Comparison of ENCODE assay signal across 14 cellular contexts in the genomic region with DNA sequence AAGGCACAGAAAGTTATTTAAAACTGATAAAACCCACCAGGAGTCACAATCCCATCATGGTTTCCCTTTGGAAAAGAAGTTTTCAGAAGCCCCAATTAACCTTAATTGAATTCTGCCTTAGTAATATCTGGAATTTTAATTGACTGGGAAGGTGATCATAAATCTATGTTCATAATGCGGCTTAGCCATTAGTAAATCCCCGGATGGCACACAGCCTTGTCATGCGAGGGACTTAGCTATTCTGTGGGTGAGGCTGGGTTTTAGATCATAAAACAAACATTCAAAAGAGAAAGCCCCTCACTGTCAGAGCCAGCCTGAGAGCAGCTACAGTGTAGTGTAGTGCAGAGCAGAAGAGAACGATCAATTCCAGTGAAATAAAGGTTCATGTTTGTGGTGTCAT.
A peak's percentile ranks its signal among the peaks of the same experiment; 100 is the strongest.
DNase-seq lines count a peak whose midpoint lies in the region; ATAC-seq, FAIRE-seq and TF ChIP-seq lines count a peak whose summit lies in the region.
"Had no signal": no experiment of that assay in that cellular context is flagged by ENCODE, and none has a peak within 500 bp of the region (broad histone marks: within the 10 kb centered on the region; RNA-seq: fewer than 3 reads in every experiment).

No MANE protein-coding gene starts in this region.

- H3K18ac ChIP-seq in H1 (ENCODE audit: extremely low read depth, low read length) = peak overlapping the region; percentile 63; the same call in 1 of the 2 replicates

- H3K9ac ChIP-seq in HUES48 (ENCODE audit: low read depth, low read length) (0 out of 2 replicates have a peak overlapping the region, but pooled peaks have one; percentile 12), H1 (replicated peaks in 1 of 4; ENCODE audit: extremely low read depth in 1 of 4, low read depth in 3 of 4, low read length in 3 of 4) (no peak overlapping the region), skeletal muscle satellite cell (ENCODE audit: low read depth, low read length) (peak overlapping the region; percentile 56)

- no peaks in the 10 kb centered on the region for H3K79me1 ChIP-seq in H1 (ENCODE audit: low read depth, low read length)

- no peak overlapping the region for H2AK5ac ChIP-seq in H1 (ENCODE audit: low read depth, low read length)

- H2BK20ac ChIP-seq in H1 (ENCODE audit: low read length) = no peak overlapping the region

- no peak overlapping the region for H4K5ac ChIP-seq in H1 (ENCODE audit: insufficient read length, low read depth, low read length)

- H3K79me2 ChIP-seq in H1 (ENCODE audit: control insufficient read depth in 1 of 2, insufficient read depth in 2 of 2, low read length in 2 of 2) = no peaks in the 10 kb centered on the region

- CTCF ChIA-PET in H1 (lab: Charles Lee; ENCODE audit: partially characterized antibody) = interaction anchor here (0.6 kb wide), 1 partner anchor 14 kb away, joined by 3 read pairs; no protein-coding TSS in a partner anchor

- TF ChIP-seq RAD21 in H1 (IDR thresholded peaks at IDR 0.05 in 1 of 2, conservative IDR thresholded peaks at IDR 0.05 in 1 of 2; ENCODE audit: low read depth in 2 of 2, low read length in 2 of 2) = no peak

- H3K27me3 ChIP-seq in HUES48 (ENCODE audit: control insufficient read depth, insufficient read depth, low read length) (no peaks in the 10 kb centered on the region), H1 (replicated peaks in 1 of 4; ENCODE audit: control insufficient read depth in 3 of 4, extremely low read depth in 1 of 4, insufficient read depth in 3 of 4, low read length in 3 of 4) (no peaks in the 10 kb centered on the region), skeletal muscle satellite cell (ENCODE audit: control insufficient read depth, insufficient read depth, low read length) (no peaks in the 10 kb centered on the region)
- H3K27me3 ChIP-seq: breast epithelium, Peyer's patch, suprapubic skin had no signal

- H2BK5ac ChIP-seq in H1 (ENCODE audit: low read depth, low read length) = no peak overlapping the region

- POLR2A ChIA-PET in H1 (lab: Charles Lee; ENCODE audit: partially characterized antibody) = no interaction called here

- H2AFZ ChIP-seq in H1 (ENCODE audit: low read length) = no peak overlapping the region

- H2BK15ac ChIP-seq in H1 (ENCODE audit: low read length) = no peak overlapping the region

- H3K23me2 ChIP-seq in H1 (ENCODE audit: low read depth, low read length) = no peaks in the 10 kb centered on the region

- H3K56ac ChIP-seq in H1 (replicated peaks; ENCODE audit: insufficient read length, low read depth, low read length) = no peak overlapping the region

- no peak overlapping the region for H3K14ac ChIP-seq in H1 (ENCODE audit: insufficient read length)

- TF ChIP-seq EP300 in H1 (IDR thresholded peaks at IDR 0.05; ENCODE audit: borderline replicate concordance in 1 of 2, low read depth in 2 of 2, low read length in 2 of 2) = no peak

- TF ChIP-seq POLR2A in H1 (IDR thresholded peaks at IDR 0.05; ENCODE audit: control extremely low read depth in 1 of 2, low read depth in 2 of 2, low read length in 2 of 2) = no peak

- H3K4me1 ChIP-seq in HUES48 (ENCODE audit: control insufficient read depth, insufficient read depth, low read length) (peaks cover 20% of the 10 kb centered on the region), H1 (replicated peaks in 1 of 4; ENCODE audit: control insufficient read depth in 3 of 4, insufficient read depth in 4 of 4, low read length in 3 of 4) (peaks cover 3 to 13% (median 9%) of the 10 kb centered on the region in 4 experiments; a peak in 5 of 7 replicates), skeletal muscle satellite cell (ENCODE audit: control insufficient read depth, insufficient read depth, low read length) (peaks cover 24% of the 10 kb centered on the region)
- H3K4me1 ChIP-seq: breast epithelium, Peyer's patch had no signal

- H3K4me3 ChIP-seq in HUES48 (ENCODE audit: low read depth, low read length) (no peak overlapping the region), H1 (ENCODE audit: extremely low read depth in 1 of 4, insufficient read depth in 2 of 4, low read depth in 3 of 4, low read length in 4 of 4) (no peak overlapping the region), skeletal muscle satellite cell (ENCODE audit: low read length) (peak overlapping the region; percentile 41)
- H3K4me3 ChIP-seq: breast epithelium, Peyer's patch, suprapubic skin had no signal

- no peak overlapping the region for H3K27ac ChIP-seq in HUES48 (ENCODE audit: low read depth, low read length)
- no peak overlapping the region for H3K27ac ChIP-seq in H1 (ENCODE audit: low read depth, low read length)
- H3K27ac ChIP-seq: breast epithelium, Peyer's patch, suprapubic skin had no signal

- no peak for ATAC-seq in GM18502 (IDR thresholded peaks at IDR 0.05; ENCODE audit: poor library complexity, unreplicated experiment)
- ATAC-seq in Right ventricle myocardium superior (ENCODE audit: poor library complexity) = no peak
- ATAC-seq: CD8-positive, alpha-beta T cell had no signal

- no peak for TF ChIP-seq CTCF in H1 (IDR thresholded peaks at IDR 0.05; ENCODE audit: control extremely low read depth in 1 of 3, insufficient read depth in 1 of 3, low read depth in 1 of 3, low read length in 3 of 3)

- no peak overlapping the region for H3K23ac ChIP-seq in H1 (ENCODE audit: insufficient read length)

- WGBS in H1 (ENCODE audit: extremely low coverage in 1 of 2, insufficient coverage in 1 of 2, insufficient read length in 1 of 2, insufficient replicate concordance in 2 of 2, low coverage in 1 of 2, low lambda C conversion rate in 2 of 2, missing lambda C conversion rate in 1 of 2), 2 experiments = 81% methylated on average over 4 of the region's 4 CpGs; no CpG with 5 or more reads in 1 of the 2 experiments

- DNase-seq in NCI-H69 (lab: John Stamatoyannopoulos, UW) = peak; percentile 67
- DNase-seq in H1 (ENCODE audit: low read depth in 1 of 2, low spot score in 2 of 2) = no peak
- no peak for DNase-seq in NCI-H774 (lab: John Stamatoyannopoulos, UW)
- DNase-seq in Right ventricle myocardium superior = no peak
- DNase-seq: activated CD4-positive, alpha-beta T cell treated with anti-CD3 and anti-CD28 coated beads, Interleukin-2, amount 50 U/mL, for 1 hour; CD8-positive, alpha-beta T cell; NCI-H2171; nephron progenitor cell; Peyer's patch had no signal

- H2BK12ac ChIP-seq in H1 (ENCODE audit: low read depth, low read length) = peak overlapping the region; percentile 69; the same call in 1 of the 2 replicates

- no peak for FAIRE-seq in H1 (lab: Jason Lieb, UNC)

- H3K36me3 ChIP-seq in HUES48 (ENCODE audit: control insufficient read depth, insufficient read depth, low read length) = no peaks in the 10 kb centered on the region
- peaks cover 0 to 8% (median 0%) of the 10 kb centered on the region in 4 experiments; a peak in 1 of 8 replicates for H3K36me3 ChIP-seq in H1 (ENCODE audit: control insufficient read depth in 2 of 4, insufficient read depth in 4 of 4, low read length in 3 of 4)
- H3K36me3 ChIP-seq in skeletal muscle satellite cell (ENCODE audit: insufficient read depth, low read length) = no peaks in the 10 kb centered on the region
- H3K36me3 ChIP-seq: breast epithelium, Peyer's patch, suprapubic skin had no signal

- no peaks in the 10 kb centered on the region for H4K20me1 ChIP-seq in H1 (replicated peaks in 1 of 2; ENCODE audit: control insufficient read depth in 1 of 2, insufficient read depth in 2 of 2, low read length in 2 of 2)

- H3K9me3 ChIP-seq in HUES48 (ENCODE audit: control insufficient read depth, insufficient read depth, low read length) = peaks cover 12% of the 10 kb centered on the region
- H3K9me3 ChIP-seq in H1 (ENCODE audit: insufficient read depth in 2 of 2, low read depth in 1 of 2, low read length in 1 of 2) = peaks cover 9 to 14% of the 10 kb centered on the region in 2 experiments
- H3K9me3 ChIP-seq in skeletal muscle satellite cell (replicated peaks; ENCODE audit: low read length) = no peaks in the 10 kb centered on the region
- H3K9me3 ChIP-seq: breast epithelium, Peyer's patch, suprapubic skin had no signal

- H2BK120ac ChIP-seq in H1 (replicated peaks; ENCODE audit: low read depth, low read length) = no peak overlapping the region

- intact Hi-C loops in Right ventricle myocardium superior (cut with DNase I) = no loop called here

- no peak overlapping the region for H3K4ac ChIP-seq in H1 (replicated peaks; ENCODE audit: insufficient read length, low read depth, low read length)

- no peak overlapping the region for H4K91ac ChIP-seq in H1 (replicated peaks; ENCODE audit: insufficient read length, low read length)

- H3K4me2 ChIP-seq in H1 (ENCODE audit: insufficient read depth in 1 of 2, low read depth in 2 of 2, low read length in 2 of 2) = peak overlapping the region; percentile 9 to 53; a peak in 2 of 4 replicates
- peak overlapping the region; percentile 53 for H3K4me2 ChIP-seq in skeletal muscle satellite cell (ENCODE audit: low read length)

- H4K8ac ChIP-seq in H1 (ENCODE audit: extremely low read depth, insufficient read depth, low read length) = no peak overlapping the region

TF ChIP-seq in H1, 55 proteins besides CTCF, POLR2A, EP300 and RAD21 (continues in another document):
- TF ChIP-seq RXRA (IDR thresholded peaks at IDR 0.05; ENCODE audit: insufficient read depth, low read depth, low read length) = no peak
- TF ChIP-seq HDAC6 (IDR thresholded peaks at IDR 0.05; ENCODE audit: low read depth, low read length) = no peak
- TF ChIP-seq, protein P1, sequence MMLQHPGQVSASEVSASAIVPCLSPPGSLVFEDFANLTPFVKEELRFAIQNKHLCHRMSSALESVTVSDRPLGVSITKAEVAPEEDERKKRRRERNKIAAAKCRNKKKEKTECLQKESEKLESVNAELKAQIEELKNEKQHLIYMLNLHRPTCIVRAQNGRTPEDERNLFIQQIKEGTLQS (IDR thresholded peaks at IDR 0.05; ENCODE audit: insufficient read depth, low read depth, low read length) = no peak
- TF ChIP-seq CEBPB (IDR thresholded peaks at IDR 0.05; ENCODE audit: low read depth, low read length) = no peak
- TF ChIP-seq EGR1 (IDR thresholded peaks at IDR 0.05; ENCODE audit: borderline replicate concordance, low read depth, low read length) = no peak
- no peak for TF ChIP-seq CHD1 (IDR thresholded peaks at IDR 0.05; ENCODE audit: low read depth, low read length)
- no peak for TF ChIP-seq TCF12 (IDR thresholded peaks at IDR 0.05; ENCODE audit: low read depth, low read length)
- no peak for TF ChIP-seq GTF2F1 (IDR thresholded peaks at IDR 0.05; ENCODE audit: borderline replicate concordance, low read depth, low read length)
- no peak for TF ChIP-seq EZH2 (IDR thresholded peaks at IDR 0.05; ENCODE audit: low read depth, low read length, severe bottlenecking)
- no peak for TF ChIP-seq TAF1 (IDR thresholded peaks at IDR 0.05; ENCODE audit: low read depth, low read length)
- TF ChIP-seq HDAC2 (IDR thresholded peaks at IDR 0.05; ENCODE audit: borderline replicate concordance in 1 of 2, low read depth in 2 of 2, low read length in 2 of 2) = no peak
- no peak for TF ChIP-seq SIRT6 (IDR thresholded peaks at IDR 0.05; ENCODE audit: low read length)
- no peak for TF ChIP-seq ASH2L (IDR thresholded peaks at IDR 0.05; ENCODE audit: low read length)
- no peak for TF ChIP-seq RBBP5 (IDR thresholded peaks at IDR 0.05; ENCODE audit: borderline replicate concordance, low read depth, low read length)
- TF ChIP-seq SP1 (IDR thresholded peaks at IDR 0.05; ENCODE audit: low read depth, low read length) = no peak
- no peak for TF ChIP-seq SUZ12 (IDR thresholded peaks at IDR 0.05; ENCODE audit: low read length)

Comparison
In these comparisons a context has a peak if more than half of its experiments do, and no peak if none do; other contexts are left out.
1. H3K9ac ChIP-seq: peak in HUES48 (single experiment) and skeletal muscle satellite cell (single experiment); none in H1 (0 of 4).